Comparison of ENCODE assay signal across 21 cellular contexts in the genomic region with DNA sequence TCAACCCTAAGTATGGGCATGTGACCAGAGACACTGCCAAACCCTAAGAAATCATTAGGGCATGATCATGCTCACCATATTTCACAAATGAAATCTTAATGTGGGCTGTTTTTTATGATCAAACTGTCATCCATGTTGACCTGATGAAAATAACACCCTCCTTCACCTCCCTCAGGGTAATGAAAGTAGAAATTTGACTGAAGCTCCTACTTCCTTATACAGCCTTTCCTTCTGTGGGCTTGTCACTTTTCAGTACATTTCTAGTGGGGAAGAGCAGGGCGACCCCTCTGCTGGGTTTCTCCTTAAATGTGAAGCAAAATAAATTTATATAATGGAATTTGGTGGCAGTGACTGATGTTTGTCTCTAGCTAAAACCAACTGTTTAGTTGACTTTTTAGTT. TPM values are rescaled to one million over a fixed set of nuclear protein-coding genes. Genes with fewer than 3 reads are reported as not detected.
DNase-seq lines count a peak whose midpoint lies in the region; ATAC-seq lines count a peak whose summit lies in the region.
"Had no signal": no experiment of that assay in that cellular context is flagged by ENCODE, and none has a peak within 500 bp of the region (broad histone marks: within the 10 kb centered on the region; RNA-seq: fewer than 3 reads in every experiment).

No MANE protein-coding gene starts in this region.

- H3K4me3 Mint-ChIP-seq in T-helper 1 cell treated with Interleukin-12 subunit alpha and Interleukin-12 subunit beta and Interleukin-4 antibody, amounts not matched to agents 30 μg/mL and 1 μg/mL, for 36 hours: no peak overlapping the region
- H3K4me3 Mint-ChIP-seq in naive thymus-derived CD4-positive, alpha-beta T cell: no peak overlapping the region

- peaks cover 56% of the 10 kb centered on the region for H3K36me3 Mint-ChIP-seq in T-helper 1 cell treated with Interleukin-12 subunit alpha and Interleukin-12 subunit beta and Interleukin-4 antibody, amounts not matched to agents 30 μg/mL and 1 μg/mL, for 36 hours (ENCODE audit: low read depth)
- H3K36me3 Mint-ChIP-seq in naive thymus-derived CD4-positive, alpha-beta T cell: peaks cover 0 to 50% (median 30%) of the 10 kb centered on the region in 5 donors

- peak overlapping the region; percentile 19 for H3K27ac Mint-ChIP-seq in T-helper 1 cell treated with Interleukin-12 subunit alpha and Interleukin-12 subunit beta and Interleukin-4 antibody, amounts not matched to agents 30 μg/mL and 1 μg/mL, for 36 hours
- peak overlapping the region in 5 of 9 donors; percentile 23 to 88 (median 63) for H3K27ac Mint-ChIP-seq in naive thymus-derived CD4-positive, alpha-beta T cell

- no peak overlapping the region for H3K9ac ChIP-seq in SK-N-MC (ENCODE audit: insufficient read length)
- H3K9ac ChIP-seq: parathyroid adenoma had no signal

- peaks cover 26% of the 10 kb centered on the region for H3K36me3 ChIP-seq in SK-N-MC (ENCODE audit: insufficient read depth, low read length)
- peaks cover 0 to 2% (median 0%) of the 10 kb centered on the region in 3 experiments for H3K36me3 ChIP-seq in naive thymus-derived CD4-positive, alpha-beta T cell (ENCODE audit: control insufficient read depth in 2 of 3, insufficient read depth in 3 of 3, low read length in 3 of 3)

- no peaks in the 10 kb centered on the region for H3K9me3 ChIP-seq in SK-N-MC (ENCODE audit: low read depth, low read length)
- no peaks in the 10 kb centered on the region for H3K9me3 ChIP-seq in naive thymus-derived CD4-positive, alpha-beta T cell (ENCODE audit: control insufficient read depth in 2 of 3, low read length in 3 of 3)
- H3K9me3 ChIP-seq: sigmoid colon, stomach, upper lobe of left lung had no signal

- H3K9me3 Mint-ChIP-seq in T-helper 1 cell treated with Interleukin-12 subunit alpha and Interleukin-12 subunit beta and Interleukin-4 antibody, amounts not matched to agents 30 μg/mL and 1 μg/mL, for 36 hours: peaks cover 5% of the 10 kb centered on the region
- H3K9me3 Mint-ChIP-seq in naive thymus-derived CD4-positive, alpha-beta T cell: peaks cover 0 to 13% (median 0%) of the 10 kb centered on the region in 11 donors

- POLR2A ChIA-PET in naive thymus-derived CD4-positive, alpha-beta T cell (lab: Charles Lee): interaction anchor here (1.2 to 3.1 kb wide), 3 partner anchors 10 to 27 kb away, joined by 4 to 12 read pairs (median 4); a partner anchor contains a TSS

- peaks cover 0 to 13% of the 10 kb centered on the region in 2 donors for H3K4me1 ChIP-seq in naive thymus-derived CD4-positive, alpha-beta T cell (ENCODE audit: control insufficient read depth in 2 of 2, insufficient read depth in 2 of 2, low read length in 2 of 2)
- H3K4me1 ChIP-seq: parathyroid adenoma, upper lobe of left lung had no signal

- H3K27me3 ChIP-seq in naive thymus-derived CD4-positive, alpha-beta T cell (ENCODE audit: control insufficient read depth in 2 of 2, insufficient read depth in 2 of 2, low read length in 2 of 2): no peaks in the 10 kb centered on the region
- H3K27me3 ChIP-seq: sigmoid colon, stomach, upper lobe of left lung had no signal

- no peak for DNase-seq in T-helper 1 cell
- no peak for DNase-seq in SK-N-MC (ENCODE audit: low read depth, low spot score)
- no peak for DNase-seq in naive thymus-derived CD4-positive, alpha-beta T cell
- DNase-seq: activated gamma-delta T cell; anterior cingulate cortex; cerebellar nuclear complex; DMS53; effector memory CD4-positive, alpha-beta T cell; NCI-H146; NCI-H2227 treated with DMSO at 0.1 percent for 48 hours; NK-92 treated with Interleukin-12 subunit alpha and Interleukin-12 subunit beta, amount 100 ng/mL, for 24 hours; sigmoid colon; stomach; upper lobe of left lung had no signal

- no peaks in the 10 kb centered on the region for H3K27me3 Mint-ChIP-seq in T-helper 1 cell treated with Interleukin-12 subunit alpha and Interleukin-12 subunit beta and Interleukin-4 antibody, amounts not matched to agents 30 μg/mL and 1 μg/mL, for 36 hours (ENCODE audit: low read depth)
- H3K27me3 Mint-ChIP-seq in naive thymus-derived CD4-positive, alpha-beta T cell: no peaks in the 10 kb centered on the region

- H3K27ac ChIP-seq in SK-N-MC: peak overlapping the region; percentile 27
- H3K27ac ChIP-seq in naive thymus-derived CD4-positive, alpha-beta T cell (ENCODE audit: low read depth, low read length): no peak overlapping the region
- H3K27ac ChIP-seq: parathyroid adenoma, RWPE1, sigmoid colon, stomach, upper lobe of left lung had no signal

- ATAC-seq in GM21619 (IDR thresholded peaks at IDR 0.05; ENCODE audit: unreplicated experiment): peak; percentile 48
- no peak for ATAC-seq in naive thymus-derived CD4-positive, alpha-beta T cell
- no peak for ATAC-seq in GM19463 (IDR thresholded peaks at IDR 0.05; ENCODE audit: unreplicated experiment)
- no peak for ATAC-seq in GM18519 (IDR thresholded peaks at IDR 0.05; ENCODE audit: low FRiP score, unreplicated experiment)
- no peak for ATAC-seq in GM18517 (IDR thresholded peaks at IDR 0.05; ENCODE audit: unreplicated experiment)

- CTCF ChIA-PET in naive thymus-derived CD4-positive, alpha-beta T cell (lab: Charles Lee): interaction anchor here (0.9 to 1.3 kb wide), 4 partner anchors 8 to 52 kb away, joined by 3 to 7 read pairs (median 4); no protein-coding TSS in a partner anchor

- intact Hi-C loops in naive thymus-derived CD4-positive, alpha-beta T cell (cut with micrococcal nuclease): loop anchor here in 1 of 2 donors (1.0 to 2.0 kb wide), 2 partner anchors 10 to 26 kb away; a partner anchor contains a TSS

- no peak overlapping the region for H3K4me3 ChIP-seq in SK-N-MC
- H3K4me3 ChIP-seq in naive thymus-derived CD4-positive, alpha-beta T cell (ENCODE audit: low read length): no peak overlapping the region
- H3K4me3 ChIP-seq: sigmoid colon, stomach, upper lobe of left lung had no signal

- H3K4me1 Mint-ChIP-seq in T-helper 1 cell treated with Interleukin-12 subunit alpha and Interleukin-12 subunit beta and Interleukin-4 antibody, amounts not matched to agents 30 μg/mL and 1 μg/mL, for 36 hours (ENCODE audit: low read depth): peaks cover 10% of the 10 kb centered on the region
- peaks cover 11 to 59% (median 46%) of the 10 kb centered on the region in 7 donors for H3K4me1 Mint-ChIP-seq in naive thymus-derived CD4-positive, alpha-beta T cell

RNA-seq across cellular contexts. Expression of a gene that starts 25.9 kb away (rescaled TPM):
- total RNA-seq in naive thymus-derived CD4-positive, alpha-beta T cell: 100 to 1,000 TPM; 169 to 268 (median 193) TPM
- polyA plus RNA-seq in naive thymus-derived CD4-positive, alpha-beta T cell: 10 to 100 TPM; 67.0 to 71.0 TPM
